ENCODE assay signal across 7 cellular contexts in genomic region chr7:28078036-28078901, GRCh38.
DNase-seq lines count a peak whose midpoint lies in the region; ATAC-seq and TF ChIP-seq lines count a peak whose summit lies in the region.

No MANE protein-coding gene starts in this region.

- no peaks in the 10 kb centered on the region for H3K9me3 Mint-ChIP-seq in T-cell

- in situ Hi-C loops in brain microvascular endothelial cell (cut with HindIII; ENCODE audit: low pct_ligation_motif_present, low sequenced_read_pairs): no loop called here

- H3K4me3 ChIP-seq in GM06990 (replicated peaks; ENCODE audit: low read depth, low read length) (no peak overlapping the region), brain microvascular endothelial cell (ENCODE audit: low read depth, low read length) (no peak overlapping the region), left lung (no peak overlapping the region)

- H3K9me3 ChIP-seq in left lung: no peaks in the 10 kb centered on the region

- H3K27ac ChIP-seq in brain microvascular endothelial cell (no peak overlapping the region), left lung (no peak overlapping the region)

- H3K4me1 ChIP-seq in left lung: peaks cover under 1 to 49% of the 10 kb centered on the region in 2 donors

- POLR2A ChIA-PET in T-cell (lab: Charles Lee): no interaction called here

- ATAC-seq in T-cell (replicated peaks in 1 of 4) (peak in 2 of 4 experiments; percentile 43 to 76), left lung (peak; percentile 89), HG03354 (IDR thresholded peaks at IDR 0.05; ENCODE audit: poor library complexity, severe bottlenecking, unreplicated experiment) (no peak)

- H3K27me3 ChIP-seq in GM06990 (replicated peaks; ENCODE audit: control insufficient read depth, insufficient read depth, low read length) (no peaks in the 10 kb centered on the region; the same call in 1 of the 2 replicates), brain microvascular endothelial cell (replicated peaks) (no peaks in the 10 kb centered on the region), left lung (no peaks in the 10 kb centered on the region)

- intact Hi-C loops in left lung (cut with DNase I): no loop called here

- no peaks in the 10 kb centered on the region for H3K27me3 Mint-ChIP-seq in T-cell

- no peak overlapping the region for H3K27ac Mint-ChIP-seq in T-cell

- TF ChIP-seq CTCF in GM06990 (IDR thresholded peaks at IDR 0.05; ENCODE audit: insufficient read depth, low read length, poor library complexity, severe bottlenecking) (peak; percentile 99), brain microvascular endothelial cell (IDR thresholded peaks at IDR 0.05; ENCODE audit: low read depth, low read length, missing control alignments) (peak; percentile 98), left lung (IDR thresholded peaks at IDR 0.05) (peak; percentile 85 to 95)

- H3K36me3 Mint-ChIP-seq in T-cell: peaks cover 4% of the 10 kb centered on the region

- DNase-seq in GM06990 (ENCODE audit: extremely low read depth, insufficient read length) (no peak), LoVo (ENCODE audit: low spot score) (peak; percentile 65), T-cell (peak in 29 of 34 experiments; percentile 8 to 54 (median 34)), brain microvascular endothelial cell (peak; percentile 35), left lung (no peak)
- DNase-seq in stimulated activated CD8-positive, alpha-beta memory T cell treated with anti-CD3 and anti-CD28 coated beads, Interleukin-15, amount 100 ng/mL, for 48 hours (ENCODE audit: low read depth in 2 of 2): peak; percentile 7 to 8

- H3K4me1 Mint-ChIP-seq in T-cell: peaks cover 5 to 18% (median 8%) of the 10 kb centered on the region in 3 donors

- H3K36me3 ChIP-seq in GM06990 (ENCODE audit: control insufficient read depth, insufficient read depth, low read length) (no peaks in the 10 kb centered on the region), brain microvascular endothelial cell (replicated peaks) (no peaks in the 10 kb centered on the region), left lung (no peaks in the 10 kb centered on the region)

- CTCF ChIA-PET in T-cell (lab: Charles Lee): interaction anchor here (0.6 to 2.4 kb wide), 10 partner anchors 10 to 883 kb away, joined by 3 to 13 read pairs (median 4); no protein-coding TSS in a partner anchor

- no peak overlapping the region for H3K4me3 Mint-ChIP-seq in T-cell

Comparison
In these comparisons a context has a peak if more than half of its experiments do, and no peak if none do; other contexts are left out.
1. DNase-seq: peak in LoVo (single experiment), T-cell (29 of 34), brain microvascular endothelial cell (single experiment) and stimulated activated CD8-positive, alpha-beta memory T cell treated with anti-CD3 and anti-CD28 coated beads, Interleukin-15, amount 100 ng/mL, for 48 hours (2 of 2); none in GM06990 (single experiment) and left lung (0 of 2).
2. Peak in every context shown above with its lines, with median percentiles within 50 percentile points of each other: CTCF ChIP-seq.